20 cellular contexts compared by ENCODE assay signal in the genomic region with DNA sequence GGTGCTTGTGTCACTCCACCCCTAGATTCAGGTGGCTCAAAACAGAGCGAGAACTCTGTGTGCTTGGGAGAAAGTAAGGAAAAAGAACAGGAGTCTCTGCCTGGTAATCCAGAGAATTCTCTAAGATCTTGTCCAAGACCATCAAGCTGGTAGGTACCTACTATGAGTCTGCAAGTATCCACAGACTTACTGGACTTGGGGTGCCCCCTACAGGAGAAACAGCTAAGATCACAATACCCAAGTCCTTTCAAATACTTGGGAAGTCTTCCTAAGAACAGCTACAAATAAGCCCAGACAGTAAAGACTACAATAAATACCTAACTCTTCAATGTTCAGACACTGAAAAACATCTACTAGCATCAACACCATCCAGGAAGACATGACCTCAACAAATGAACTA.
DNase-seq lines count a peak whose midpoint lies in the region; ATAC-seq and TF ChIP-seq lines count a peak whose summit lies in the region.
"Had no signal": no experiment of that assay in that cellular context is flagged by ENCODE, and none has a peak within 500 bp of the region (broad histone marks: within the 10 kb centered on the region; RNA-seq: fewer than 3 reads in every experiment).

No MANE protein-coding gene starts in this region.

- H2AFZ ChIP-seq in HCT116 (ENCODE audit: low read depth, low read length, poor library complexity, severe bottlenecking): no peak overlapping the region
- no peak overlapping the region for H2AFZ ChIP-seq in OCI-LY7 (ENCODE audit: low read length)

- H3K9me3 ChIP-seq in HCT116 (ENCODE audit: control insufficient read depth in 1 of 2, insufficient read depth in 1 of 2, low read depth in 1 of 2, low read length in 2 of 2) (no peaks in the 10 kb centered on the region; a peak in 1 of 4 replicates), OCI-LY7 (ENCODE audit: low read length) (no peaks in the 10 kb centered on the region), T-helper 17 cell (ENCODE audit: control insufficient read depth, low read length, poor library complexity, severe bottlenecking) (no peaks in the 10 kb centered on the region)
- H3K9me3 ChIP-seq: uterus had no signal

- no peaks in the 10 kb centered on the region for H3K27me3 ChIP-seq in HCT116 (ENCODE audit: insufficient read depth, low read length)
- H3K27me3 ChIP-seq: BLaER1 treated with 17β-estradiol and CSF1 and Interleukin-3, amounts not matched to agents 10 nM and 100 nM; MG63; sigmoid colon; uterus had no signal

- no peaks in the 10 kb centered on the region for H3K4me1 Mint-ChIP-seq in T-helper 17 cell
- H3K4me1 Mint-ChIP-seq: mesothelial cell of epicardium, T-cell had no signal

- no peak overlapping the region for H3K27ac Mint-ChIP-seq in T-helper 17 cell
- H3K27ac Mint-ChIP-seq: activated T-helper 1 cell treated with anti-CD3 and anti-CD28 coated beads, Interleukin-12 subunit alpha, Interleukin-12 subunit beta, Interleukin-2, Interleukin-4 antibody, amounts not matched to agents 30 ng/mL and 10 ng/mL and 1 ng/mL, durations not matched to agents 14 hours and 24 hours and 36 hours; mesothelial cell of epicardium; T-cell had no signal

- TF ChIP-seq POLR2A in HCT116 (IDR thresholded peaks at IDR 0.05; ENCODE audit: borderline replicate concordance, extremely low read depth, insufficient read depth, insufficient read length): no peak

- H3K27me3 Mint-ChIP-seq in T-helper 17 cell: no peaks in the 10 kb centered on the region
- H3K27me3 Mint-ChIP-seq: T-cell had no signal

- CTCF ChIA-PET in HCT116 (lab: Charles Lee) (no interaction called here), OCI-LY7 (lab: Charles Lee; ENCODE audit: unreplicated experiment) (no interaction called here)

- H3K36me3 Mint-ChIP-seq in T-helper 17 cell (ENCODE audit: low read depth): no peaks in the 10 kb centered on the region
- H3K36me3 Mint-ChIP-seq: T-cell had no signal

- H3K4me1 ChIP-seq in HCT116 (ENCODE audit: control insufficient read depth in 1 of 2, insufficient read depth in 2 of 2, low read length in 2 of 2): no peaks in the 10 kb centered on the region
- no peaks in the 10 kb centered on the region for H3K4me1 ChIP-seq in OCI-LY7 (ENCODE audit: insufficient read depth, low read length, poor library complexity, severe bottlenecking)
- H3K4me1 ChIP-seq: BLaER1 treated with 17β-estradiol and CSF1 and Interleukin-3, amounts not matched to agents 10 nM and 100 nM; sigmoid colon; uterus had no signal

- H3K4me2 ChIP-seq in HCT116 (ENCODE audit: low read length): no peak overlapping the region
- H3K4me2 ChIP-seq in OCI-LY7 (ENCODE audit: low read length): no peak overlapping the region
- H3K4me2 ChIP-seq: BLaER1 treated with 17β-estradiol and CSF1 and Interleukin-3, amounts not matched to agents 10 nM and 100 nM had no signal

- peak in 2 of 3 experiments; percentile 33 to 36; a peak in 3 of 6 replicates for TF ChIP-seq CTCF in HCT116 (IDR thresholded peaks at IDR 0.05 in 2 of 3, conservative IDR thresholded peaks at IDR 0.05 in 1 of 3; ENCODE audit: borderline replicate concordance in 1 of 3, insufficient read depth in 1 of 3, low read depth in 2 of 3, low read length in 2 of 3)
- TF ChIP-seq CTCF in OCI-LY7 (conservative IDR thresholded peaks at IDR 0.05; ENCODE audit: low read length): peak; percentile 62
- no peak for TF ChIP-seq CTCF in fibroblast of villous mesenchyme (IDR thresholded peaks at IDR 0.05; ENCODE audit: insufficient read depth, low read depth, low read length)

- H3K79me2 ChIP-seq in HCT116 (ENCODE audit: insufficient read depth, low read length) (no peaks in the 10 kb centered on the region), OCI-LY7 (ENCODE audit: insufficient read depth, low read depth, low read length) (no peaks in the 10 kb centered on the region)

- RAD21 ChIA-PET in HCT116 (lab: Charles Lee; ENCODE audit: low non-redundant PET in 1 of 2, low total read pairs in 2 of 2, uncharacterized antibody in 2 of 2, unreplicated experiment in 2 of 2): no interaction called here

- H4K20me1 ChIP-seq in HCT116 (ENCODE audit: insufficient read depth): no peaks in the 10 kb centered on the region
- no peaks in the 10 kb centered on the region for H4K20me1 ChIP-seq in OCI-LY7 (ENCODE audit: insufficient read depth, low read length)
- H4K20me1 ChIP-seq: BLaER1 treated with 17β-estradiol and CSF1 and Interleukin-3, amounts not matched to agents 10 nM and 100 nM had no signal

- intact Hi-C loops in HCT116 (cut with micrococcal nuclease) (no loop called here), OCI-LY7 (cut with micrococcal nuclease; ENCODE audit: unreplicated experiment) (no loop called here)

- peak; percentile 43; the same call in 1 of the 2 replicates for TF ChIP-seq RAD21 in HCT116 (IDR thresholded peaks at IDR 0.05; ENCODE audit: low read depth)

- no peaks in the 10 kb centered on the region for H3K9me2 ChIP-seq in HCT116 (ENCODE audit: insufficient read depth)
- H3K9me2 ChIP-seq in OCI-LY7 (ENCODE audit: insufficient read depth, low read length): no peaks in the 10 kb centered on the region

- POLR2A ChIA-PET in HCT116 (lab: Charles Lee) (no interaction called here), OCI-LY7 (lab: Charles Lee) (interaction anchor here (0.6 kb wide), 1 partner anchor 733 kb away, joined by 3 read pairs; no protein-coding TSS in a partner anchor)

- H3K27ac ChIP-seq in HCT116 (ENCODE audit: low read depth, low read length): no peak overlapping the region
- no peak overlapping the region for H3K27ac ChIP-seq in OCI-LY7 (ENCODE audit: low read depth, low read length, poor library complexity, severe bottlenecking)
- H3K27ac ChIP-seq: BLaER1 treated with 17β-estradiol and CSF1 and Interleukin-3, amounts not matched to agents 10 nM and 100 nM; HL-60; sigmoid colon; uterus had no signal

- peak; percentile 35 for DNase-seq in EL
- DNase-seq in HCT116 (ENCODE audit: low read depth, low spot score): no peak
- peak; percentile 8 for DNase-seq in OCI-LY7 (ENCODE audit: low spot score)
- DNase-seq in fibroblast of villous mesenchyme (ENCODE audit: low read depth): peak; percentile 7
- DNase-seq in NCI-H1417 (lab: John Stamatoyannopoulos, UW): no peak
- DNase-seq in T-helper 17 cell: no peak
- no peak for DNase-seq in T-helper 2 cell
- DNase-seq: activated CD4-positive, alpha-beta T cell treated with anti-CD3 and anti-CD28 coated beads, Interleukin-2, amount 50 U/mL, for 1 hour; cortex of kidney; MG63; NCI-H226; sigmoid colon; stimulated activated naive CD4-positive, alpha-beta T cell; T-cell; uterus had no signal

- no peaks in the 10 kb centered on the region for H3K36me3 ChIP-seq in HCT116 (ENCODE audit: control insufficient read depth in 1 of 2, insufficient read depth in 2 of 2, low read length in 2 of 2)
- H3K36me3 ChIP-seq in OCI-LY7 (ENCODE audit: insufficient read depth, low read length): no peaks in the 10 kb centered on the region
- H3K36me3 ChIP-seq: BLaER1 treated with 17β-estradiol and CSF1 and Interleukin-3, amounts not matched to agents 10 nM and 100 nM; MG63; sigmoid colon; uterus had no signal

- no peak overlapping the region for H3K9ac ChIP-seq in HCT116 (ENCODE audit: low read length)
- H3K9ac ChIP-seq: BLaER1 treated with 17β-estradiol and CSF1 and Interleukin-3, amounts not matched to agents 10 nM and 100 nM had no signal

- BruUV-seq in HCT116 (replicated peaks; lab: Mats Ljungman, UMichigan): no TSS peak
- no TSS peak for BruUV-seq in OCI-LY7 (replicated peaks; lab: Mats Ljungman, UMichigan)

- H3K4me3 ChIP-seq in HCT116 (replicated peaks in 1 of 2; ENCODE audit: low read depth in 1 of 2, low read length in 2 of 2) (no peak overlapping the region), OCI-LY7 (ENCODE audit: low read depth, low read length, poor library complexity, severe bottlenecking) (no peak overlapping the region), fibroblast of villous mesenchyme (ENCODE audit: low read depth, low read length) (no peak overlapping the region)
- H3K4me3 ChIP-seq: BLaER1 treated with 17β-estradiol and CSF1 and Interleukin-3, amounts not matched to agents 10 nM and 100 nM; MG63; sigmoid colon; uterus had no signal

- H3K4me3 Mint-ChIP-seq in T-helper 17 cell: no peak overlapping the region
- H3K4me3 Mint-ChIP-seq: activated T-helper 1 cell treated with anti-CD3 and anti-CD28 coated beads, Interleukin-12 subunit alpha, Interleukin-12 subunit beta, Interleukin-2, Interleukin-4 antibody, amounts not matched to agents 30 ng/mL and 10 ng/mL and 1 ng/mL, durations not matched to agents 14 hours and 24 hours and 36 hours; mesothelial cell of epicardium; T-cell had no signal

- ATAC-seq in HCT116 (peak; percentile 67), HG03095 (IDR thresholded peaks at IDR 0.05; ENCODE audit: unreplicated experiment) (no peak), T-helper 17 cell (no peak)
- ATAC-seq: T-cell had no signal

TF ChIP-seq in HCT116, 20 proteins besides CTCF, POLR2A, EP300 and RAD21:
- TF ChIP-seq CEBPB (IDR thresholded peaks at IDR 0.05; ENCODE audit: low read depth): no peak
- no peak for TF ChIP-seq POLR2AphosphoS5 (IDR thresholded peaks at IDR 0.05; ENCODE audit: low read depth, low read length)
- TF ChIP-seq EZH2 (IDR thresholded peaks at IDR 0.05): no peak

Comparison
In these comparisons a context has a peak if more than half of its experiments do, and no peak if none do; other contexts are left out.
1. DNase-seq: peak in EL (single experiment), OCI-LY7 (single experiment) and fibroblast of villous mesenchyme (single experiment); none in HCT116 (single experiment), NCI-H1417 (0 of 3), T-helper 17 cell (0 of 3) and T-helper 2 cell (0 of 5).